8 cellular contexts compared by ENCODE assay signal in the genomic region with DNA sequence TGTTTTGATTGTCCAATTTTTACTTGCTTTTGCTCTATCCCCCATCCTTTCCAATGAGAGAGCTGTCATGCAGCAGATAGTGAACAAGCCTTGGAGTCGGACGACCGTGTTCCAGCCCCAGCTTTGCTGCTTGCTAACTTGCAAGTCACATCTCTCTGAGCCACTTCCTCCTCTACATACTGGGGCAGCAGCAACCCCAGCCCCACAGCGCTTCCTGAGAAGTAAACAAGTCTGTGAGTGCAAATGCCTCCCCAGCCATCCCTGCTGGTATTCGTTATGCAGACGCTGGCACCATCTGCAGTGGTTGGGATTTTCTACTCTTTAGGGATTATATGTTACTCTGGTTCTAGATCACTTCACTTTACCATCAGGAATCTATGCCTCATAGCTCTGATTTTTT. TPM values are rescaled to one million over a fixed set of nuclear protein-coding genes. Genes with fewer than 3 reads are reported as not detected.
A peak's percentile ranks its signal among the peaks of the same experiment; 100 is the strongest.
DNase-seq lines count a peak whose midpoint lies in the region; ATAC-seq and TF ChIP-seq lines count a peak whose summit lies in the region.

No MANE protein-coding gene starts in this region.

- no peak for TF ChIP-seq CTCF in Calu3 (IDR thresholded peaks at IDR 0.05; ENCODE audit: unreplicated experiment)

- intact Hi-C loops in Calu3 (cut with micrococcal nuclease; ENCODE audit: unreplicated experiment), result no loop called here

- DNase-seq in NCI-H1092 treated with DMSO at 0.1 percent for 48 hours (lab: John Stamatoyannopoulos, UW) (peak; percentile 16), NCI-H1092 (lab: John Stamatoyannopoulos, UW) (no peak), activated T-cell treated with anti-CD3 and anti-CD28 coated beads for 1 hour (ENCODE audit: low read depth) (peak; percentile 64), iPS-NIHi7 (ENCODE audit: extremely low spot score) (peak; percentile 50), Calu3 (no peak)
- peak; percentile 37 for DNase-seq in stimulated activated CD8-positive, alpha-beta memory T cell treated with anti-CD3 and anti-CD28 coated beads, Interleukin-15, amount 100 ng/mL, for 1 hour (ENCODE audit: low read depth)

- H3K4me3 Mint-ChIP-seq in Calu3 (ENCODE audit: low read depth, unreplicated experiment), result no peak overlapping the region

- no peaks in the 10 kb centered on the region for H3K36me3 Mint-ChIP-seq in Calu3 (ENCODE audit: insufficient read depth, unreplicated experiment)

- BruUV-seq in Calu3 (replicated peaks; lab: Mats Ljungman, UMichigan), result no TSS peak

- no peaks in the 10 kb centered on the region for H3K27me3 Mint-ChIP-seq in Calu3 (ENCODE audit: unreplicated experiment)

- CTCF ChIA-PET in Calu3 (lab: Charles Lee), result no interaction called here

- no peak for ATAC-seq in HG02970 (IDR thresholded peaks at IDR 0.05; ENCODE audit: low FRiP score, unreplicated experiment)
- ATAC-seq in HG02840 (IDR thresholded peaks at IDR 0.05; ENCODE audit: low FRiP score, unreplicated experiment), result no peak

- no peak overlapping the region for H3K27ac Mint-ChIP-seq in Calu3 (ENCODE audit: unreplicated experiment)

- H3K9me3 Mint-ChIP-seq in Calu3 (ENCODE audit: low read depth, unreplicated experiment), result no peaks in the 10 kb centered on the region

- H3K4me1 Mint-ChIP-seq in Calu3 (ENCODE audit: low read depth, unreplicated experiment), result peaks cover 2% of the 10 kb centered on the region

RNA-seq across cellular contexts. Expression of gene TPBGL, which starts 35.0 kb away (rescaled TPM):
- not detected in 2 replicates for total RNA-seq in Calu3 (2022)

Comparison
In these comparisons a context has a peak if more than half of its experiments do, and no peak if none do; other contexts are left out.
1. DNase-seq: peak in NCI-H1092 treated with DMSO at 0.1 percent for 48 hours (single experiment), activated T-cell treated with anti-CD3 and anti-CD28 coated beads for 1 hour (single experiment), iPS-NIHi7 (single experiment) and stimulated activated CD8-positive, alpha-beta memory T cell treated with anti-CD3 and anti-CD28 coated beads, Interleukin-15, amount 100 ng/mL, for 1 hour (single experiment); none in NCI-H1092 (single experiment) and Calu3 (single experiment).